9 cellular contexts compared by ENCODE assay signal in genomic region chr1:46131727-46132528, GRCh38. TPM values are rescaled to one million over a fixed set of nuclear protein-coding genes. Genes with fewer than 3 reads are reported as not detected.
DNase-seq lines count a peak whose midpoint lies in the region; ATAC-seq and TF ChIP-seq lines count a peak whose summit lies in the region.
"Had no signal": no experiment of that assay in that cellular context is flagged by ENCODE, and none has a peak within 500 bp of the region (broad histone marks: within the 10 kb centered on the region; RNA-seq: fewer than 3 reads in every experiment).

No MANE protein-coding gene starts in this region.

- H3K27me3 Mint-ChIP-seq in activated naive CD8-positive, alpha-beta T cell: peaks cover 35% of the 10 kb centered on the region

- CTCF ChIA-PET in HCT116 (lab: Charles Lee): interaction anchor here (1.4 kb wide), 1 partner anchor 92 kb away, joined by 5 read pairs; no protein-coding TSS in a partner anchor
- CTCF ChIA-PET in Panc1 (lab: Charles Lee): interaction anchor here (0.7 to 1.7 kb wide), 3 partner anchors 49 to 92 kb away, joined by 3 to 5 read pairs (median 4); no protein-coding TSS in a partner anchor

- no peaks in the 10 kb centered on the region for H3K9me2 ChIP-seq in HCT116 (ENCODE audit: insufficient read depth)

- WGBS in right cardiac atrium: under 1% methylated on average over 38 of the region's 38 CpGs
- WGBS in sigmoid colon, 2 donors: 1% methylated on average over 38 of the region's 38 CpGs

- POLR2A ChIA-PET in HCT116 (lab: Charles Lee): no interaction called here
- POLR2A ChIA-PET in Panc1 (lab: Charles Lee): interaction anchor here (0.6 to 0.7 kb wide), 6 partner anchors 8 to 384 kb away, joined by 3 to 4 read pairs (median 3); no protein-coding TSS in a partner anchor

- peak overlapping the region; percentile 97 for H3K4me3 Mint-ChIP-seq in activated naive CD8-positive, alpha-beta T cell

- peaks cover 18 to 19% of the 10 kb centered on the region in 2 experiments for H3K4me1 ChIP-seq in HCT116 (ENCODE audit: control insufficient read depth in 1 of 2, insufficient read depth in 2 of 2, low read length in 2 of 2)
- H3K4me1 ChIP-seq in Panc1 (ENCODE audit: control insufficient read depth, insufficient read depth, low read length): peaks cover 36% of the 10 kb centered on the region
- peaks cover 9% of the 10 kb centered on the region for H3K4me1 ChIP-seq in right cardiac atrium (ENCODE audit: control insufficient read depth, insufficient read depth, low read length)
- H3K4me1 ChIP-seq in sigmoid colon: peaks cover 0 to 32% (median 15%) of the 10 kb centered on the region in 4 donors

- TF ChIP-seq CTCF in 22Rv1 (IDR thresholded peaks at IDR 0.05): no peak
- no peak for TF ChIP-seq CTCF in HCT116 (IDR thresholded peaks at IDR 0.05 in 2 of 3, conservative IDR thresholded peaks at IDR 0.05 in 1 of 3; ENCODE audit: borderline replicate concordance in 1 of 3, insufficient read depth in 1 of 3, low read depth in 2 of 3, low read length in 2 of 3)
- no peak for TF ChIP-seq CTCF in Panc1 (IDR thresholded peaks at IDR 0.05)
- no peak for TF ChIP-seq CTCF in sigmoid colon (IDR thresholded peaks at IDR 0.05)

- peaks cover 26% of the 10 kb centered on the region for H3K4me1 Mint-ChIP-seq in activated naive CD8-positive, alpha-beta T cell (ENCODE audit: low read depth)

- H3K4me3 ChIP-seq in HCT116 (replicated peaks in 1 of 2; ENCODE audit: low read depth in 1 of 2, low read length in 2 of 2) (peak overlapping the region; percentile 10 to 46), Panc1 (ENCODE audit: low read depth in 2 of 2, low read length in 2 of 2) (peak overlapping the region; percentile 96 to 99), right cardiac atrium (ENCODE audit: low read length) (peak overlapping the region; percentile 99), sigmoid colon (peak overlapping the region; percentile 36 to 72 (median 68))

- in situ Hi-C loops in Panc1 (cut with HindIII; ENCODE audit: low pct_unique_long_range_greater_than_20kb, low sequenced_read_pairs): no loop called here

- no peak for TF ChIP-seq EP300 in sigmoid colon (IDR thresholded peaks at IDR 0.05)

- H3K27ac Mint-ChIP-seq in activated naive CD8-positive, alpha-beta T cell: peak overlapping the region; percentile 73

- intact Hi-C loops in HCT116 (cut with micrococcal nuclease) (no loop called here), Panc1 (cut with micrococcal nuclease; ENCODE audit: unreplicated experiment) (no loop called here), right cardiac atrium (cut with DNase I) (loop anchor here in 2 of 4 donors (5.0 kb wide), 2 partner anchors 40 to 45 kb away; partner anchors contain the start of genes P3R3URF (in 1 of the 2) and TSPAN1 (in 1 of the 2)), sigmoid colon (cut with DNase I) (loop anchor here (2.0 to 5.0 kb wide), 2 partner anchors 95 to 445 kb away; partner anchors contain the start of gene GPBP1L1)

- H3K9me3 ChIP-seq in HCT116 (ENCODE audit: control insufficient read depth in 1 of 2, insufficient read depth in 1 of 2, low read depth in 1 of 2, low read length in 2 of 2) (no peaks in the 10 kb centered on the region), Panc1 (ENCODE audit: control insufficient read depth, insufficient read depth, low read depth, low read length) (no peaks in the 10 kb centered on the region), right cardiac atrium (ENCODE audit: control insufficient read depth, low read length) (no peaks in the 10 kb centered on the region), sigmoid colon (no peaks in the 10 kb centered on the region)

- H3K27me3 ChIP-seq in HCT116 (ENCODE audit: insufficient read depth, low read length): no peaks in the 10 kb centered on the region
- H3K27me3 ChIP-seq in Panc1 (ENCODE audit: control insufficient read depth, insufficient read depth, low read length): no peaks in the 10 kb centered on the region
- H3K27me3 ChIP-seq in right cardiac atrium (ENCODE audit: control insufficient read depth, insufficient read depth): no peaks in the 10 kb centered on the region
- peaks cover 0 to 11% (median 0%) of the 10 kb centered on the region in 3 donors for H3K27me3 ChIP-seq in sigmoid colon

- no peak for TF ChIP-seq RAD21 in HCT116 (IDR thresholded peaks at IDR 0.05; ENCODE audit: low read depth)

- RAD21 ChIA-PET in HCT116 (lab: Charles Lee; ENCODE audit: low non-redundant PET in 1 of 2, low total read pairs in 2 of 2, uncharacterized antibody in 2 of 2, unreplicated experiment in 2 of 2): no interaction called here

- H3K36me3 Mint-ChIP-seq in activated naive CD8-positive, alpha-beta T cell: no peaks in the 10 kb centered on the region

- DNase-seq in HCT116 (ENCODE audit: low read depth, low spot score) (no peak), Panc1 (ENCODE audit: low read depth, low spot score) (no peak), right cardiac atrium (peak; percentile 19 to 66 (median 57)), sigmoid colon (peak; percentile 65)

- no peak for ATAC-seq in HCT116
- ATAC-seq in Panc1: peak; percentile 14; the same call in 1 of the 2 replicates
- no peak for ATAC-seq in right cardiac atrium
- ATAC-seq in GM21447 (IDR thresholded peaks at IDR 0.05; ENCODE audit: unreplicated experiment): no peak
- no peak for ATAC-seq in GM21423 (IDR thresholded peaks at IDR 0.05; ENCODE audit: unreplicated experiment)

- peak overlapping the region; percentile 96 for H3K27ac ChIP-seq in 22Rv1
- peak overlapping the region; percentile 57; the same call in 1 of the 2 replicates for H3K27ac ChIP-seq in HCT116 (ENCODE audit: low read depth, low read length)
- H3K27ac ChIP-seq in Panc1 (ENCODE audit: low read length): peak overlapping the region; percentile 98
- H3K27ac ChIP-seq in right cardiac atrium (ENCODE audit: low read length): peak overlapping the region; percentile 67
- H3K27ac ChIP-seq in sigmoid colon: peak overlapping the region; percentile 91 to 94 (median 92)

- H4K20me1 ChIP-seq in HCT116 (ENCODE audit: insufficient read depth): no peaks in the 10 kb centered on the region

- BruUV-seq in HCT116 (replicated peaks; lab: Mats Ljungman, UMichigan) (TSS peak; percentile 70), Panc1 (replicated peaks; lab: Mats Ljungman, UMichigan) (TSS peak; percentile 78)

- no peaks in the 10 kb centered on the region for H3K79me2 ChIP-seq in HCT116 (ENCODE audit: insufficient read depth, low read length)

- peak overlapping the region; percentile 91 for H2AFZ ChIP-seq in HCT116 (ENCODE audit: low read depth, low read length, poor library complexity, severe bottlenecking)

- H3K9me3 Mint-ChIP-seq in activated naive CD8-positive, alpha-beta T cell (ENCODE audit: low read depth): no peaks in the 10 kb centered on the region

- H3K36me3 ChIP-seq in HCT116 (ENCODE audit: control insufficient read depth in 1 of 2, insufficient read depth in 2 of 2, low read length in 2 of 2) (no peaks in the 10 kb centered on the region), Panc1 (ENCODE audit: control insufficient read depth, insufficient read depth, low read length) (no peaks in the 10 kb centered on the region), sigmoid colon (no peaks in the 10 kb centered on the region)

- TF ChIP-seq POLR2A in HCT116 (IDR thresholded peaks at IDR 0.05; ENCODE audit: borderline replicate concordance, extremely low read depth, insufficient read depth, insufficient read length) (no peak), sigmoid colon (IDR thresholded peaks at IDR 0.05) (no peak)

- H3K4me2 ChIP-seq in HCT116 (ENCODE audit: low read length): peak overlapping the region; percentile 76

- 0 out of 2 replicates have a peak overlapping the region, but pooled peaks have one; percentile 19 for H3K9ac ChIP-seq in HCT116 (ENCODE audit: low read length)

TF ChIP-seq in HCT116, 20 proteins besides CTCF, POLR2A, EP300 and RAD21 (continues in another document):
- TF ChIP-seq SIN3A (IDR thresholded peaks at IDR 0.05; ENCODE audit: low read depth) (no peak), YY1 (IDR thresholded peaks at IDR 0.05; ENCODE audit: extremely low read depth, insufficient replicate concordance, low read depth, low read length) (no peak), CBX3 (IDR thresholded peaks at IDR 0.05; ENCODE audit: low read depth) (no peak), EZH2 (IDR thresholded peaks at IDR 0.05) (no peak), CEBPB (IDR thresholded peaks at IDR 0.05; ENCODE audit: low read depth) (no peak), SP1 (IDR thresholded peaks at IDR 0.05; ENCODE audit: low read depth) (no peak), EZH2phosphoT487 (IDR thresholded peaks at IDR 0.05; ENCODE audit: borderline replicate concordance) (no peak), TCF7L2 (IDR thresholded peaks at IDR 0.05; ENCODE audit: borderline replicate concordance, extremely low read depth, insufficient read depth, insufficient read length) (no peak), POLR2AphosphoS5 (IDR thresholded peaks at IDR 0.05; ENCODE audit: low read depth, low read length) (no peak), ZNF274 (IDR thresholded peaks at IDR 0.05; ENCODE audit: low read depth, low read length) (no peak), ZFX (IDR thresholded peaks at IDR 0.05) (no peak), SRF (IDR thresholded peaks at IDR 0.05; ENCODE audit: low read depth) (no peak), EGR1 (IDR thresholded peaks at IDR 0.05; ENCODE audit: low read depth) (no peak), ELF1 (IDR thresholded peaks at IDR 0.05; ENCODE audit: borderline replicate concordance, low read depth) (no peak), JUND (IDR thresholded peaks at IDR 0.05) (no peak)
- TF ChIP-seq, protein P1, sequence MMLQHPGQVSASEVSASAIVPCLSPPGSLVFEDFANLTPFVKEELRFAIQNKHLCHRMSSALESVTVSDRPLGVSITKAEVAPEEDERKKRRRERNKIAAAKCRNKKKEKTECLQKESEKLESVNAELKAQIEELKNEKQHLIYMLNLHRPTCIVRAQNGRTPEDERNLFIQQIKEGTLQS (IDR thresholded peaks at IDR 0.05): no peak

RNA-seq across cellular contexts. Expression of gene PIK3R3, which starts 0.5 kb away (rescaled TPM):
- total RNA-seq in HCT116 (2021; ENCODE audit: unreplicated experiment): 1.6 TPM
- 0.30 and 0.59 TPM in 2 replicates for polyA plus RNA-seq in HCT116 (2012)
- total RNA-seq in Panc1 (2021; ENCODE audit: unreplicated experiment): 36.3 TPM
- 11.3 TPM for polyA plus RNA-seq in Panc1 (2012; ENCODE audit: insufficient read length)
- total RNA-seq in right cardiac atrium: 10 to 100 TPM; 30.5 to 49.8 (median 38.7) TPM
- 20.0 TPM for polyA plus RNA-seq in right cardiac atrium
- 10 to 100 TPM in 2 of 4 donors, 1 to 10 TPM in 2; 6.2 to 11.6 (median 9.4) TPM for total RNA-seq in sigmoid colon
- polyA plus RNA-seq in sigmoid colon: 1 to 10 TPM; 2.4 to 7.0 (median 3.9) TPM

RNA-seq across cellular contexts. Expression of gene TSPAN1, which starts 43.0 kb away (rescaled TPM):
- total RNA-seq in HCT116 (2021; ENCODE audit: unreplicated experiment) (9.9 TPM), Panc1 (2021; ENCODE audit: unreplicated experiment) (26.1 TPM), right cardiac atrium (1 to 10 TPM; 1.0 to 2.4 (median 1.5) TPM), sigmoid colon (1 to 10 TPM in 2 of 4 donors, under 1 TPM in 2; 0.95 to 8.9 (median 2.2) TPM)
- polyA plus RNA-seq in HCT116 (2012): 24.2 and 30.2 TPM in 2 replicates
- 15.5 TPM for polyA plus RNA-seq in Panc1 (2012; ENCODE audit: insufficient read length)
- polyA plus RNA-seq in right cardiac atrium (1.3 TPM), sigmoid colon (1,000 to 10,000 TPM in 1 of 3 donors, 100 to 1,000 TPM in 2; 300 to 1,233 (median 443) TPM)

RNA-seq across cellular contexts. Expression of gene P3R3URF, which starts 44.4 kb away (rescaled TPM):
- not detected for total RNA-seq in HCT116 (2021; ENCODE audit: unreplicated experiment)
- not detected in 2 replicates for polyA plus RNA-seq in HCT116 (2012)
- not detected for total RNA-seq in Panc1 (2021; ENCODE audit: unreplicated experiment)
- not detected for polyA plus RNA-seq in Panc1 (2012; ENCODE audit: insufficient read length)
- total RNA-seq in right cardiac atrium: not detected
- polyA plus RNA-seq in right cardiac atrium: not detected
- total RNA-seq in sigmoid colon: not detected
- polyA plus RNA-seq in sigmoid colon: not detected
- total RNA-seq: myocyte had no signal

Comparison
In these comparisons a context has a peak if more than half of its experiments do, and no peak if none do; other contexts are left out.
1. DNase-seq: peak in right cardiac atrium (3 of 3) and sigmoid colon (single experiment); none in HCT116 (single experiment) and Panc1 (single experiment).
2. H3K4me3 ChIP-seq: peak in every context shown above with its lines; median percentile 99 in right cardiac atrium; 98 in Panc1; 68 in sigmoid colon; 28 in HCT116.
3. Peak in every context shown above with its lines, with median percentiles within 50 percentile points of each other: H3K27ac ChIP-seq.